Comparison of ENCODE assay signal across 1 cellular context in genomic region chr12:9389796-9390195, GRCh38.
TF ChIP-seq lines count a peak whose summit lies in the region.

No MANE protein-coding gene starts in this region.

TF ChIP-seq in K562, 482 proteins besides CTCF, POLR2A, EP300 and RAD21 (continued from another document):
- TF ChIP-seq, protein P1, sequence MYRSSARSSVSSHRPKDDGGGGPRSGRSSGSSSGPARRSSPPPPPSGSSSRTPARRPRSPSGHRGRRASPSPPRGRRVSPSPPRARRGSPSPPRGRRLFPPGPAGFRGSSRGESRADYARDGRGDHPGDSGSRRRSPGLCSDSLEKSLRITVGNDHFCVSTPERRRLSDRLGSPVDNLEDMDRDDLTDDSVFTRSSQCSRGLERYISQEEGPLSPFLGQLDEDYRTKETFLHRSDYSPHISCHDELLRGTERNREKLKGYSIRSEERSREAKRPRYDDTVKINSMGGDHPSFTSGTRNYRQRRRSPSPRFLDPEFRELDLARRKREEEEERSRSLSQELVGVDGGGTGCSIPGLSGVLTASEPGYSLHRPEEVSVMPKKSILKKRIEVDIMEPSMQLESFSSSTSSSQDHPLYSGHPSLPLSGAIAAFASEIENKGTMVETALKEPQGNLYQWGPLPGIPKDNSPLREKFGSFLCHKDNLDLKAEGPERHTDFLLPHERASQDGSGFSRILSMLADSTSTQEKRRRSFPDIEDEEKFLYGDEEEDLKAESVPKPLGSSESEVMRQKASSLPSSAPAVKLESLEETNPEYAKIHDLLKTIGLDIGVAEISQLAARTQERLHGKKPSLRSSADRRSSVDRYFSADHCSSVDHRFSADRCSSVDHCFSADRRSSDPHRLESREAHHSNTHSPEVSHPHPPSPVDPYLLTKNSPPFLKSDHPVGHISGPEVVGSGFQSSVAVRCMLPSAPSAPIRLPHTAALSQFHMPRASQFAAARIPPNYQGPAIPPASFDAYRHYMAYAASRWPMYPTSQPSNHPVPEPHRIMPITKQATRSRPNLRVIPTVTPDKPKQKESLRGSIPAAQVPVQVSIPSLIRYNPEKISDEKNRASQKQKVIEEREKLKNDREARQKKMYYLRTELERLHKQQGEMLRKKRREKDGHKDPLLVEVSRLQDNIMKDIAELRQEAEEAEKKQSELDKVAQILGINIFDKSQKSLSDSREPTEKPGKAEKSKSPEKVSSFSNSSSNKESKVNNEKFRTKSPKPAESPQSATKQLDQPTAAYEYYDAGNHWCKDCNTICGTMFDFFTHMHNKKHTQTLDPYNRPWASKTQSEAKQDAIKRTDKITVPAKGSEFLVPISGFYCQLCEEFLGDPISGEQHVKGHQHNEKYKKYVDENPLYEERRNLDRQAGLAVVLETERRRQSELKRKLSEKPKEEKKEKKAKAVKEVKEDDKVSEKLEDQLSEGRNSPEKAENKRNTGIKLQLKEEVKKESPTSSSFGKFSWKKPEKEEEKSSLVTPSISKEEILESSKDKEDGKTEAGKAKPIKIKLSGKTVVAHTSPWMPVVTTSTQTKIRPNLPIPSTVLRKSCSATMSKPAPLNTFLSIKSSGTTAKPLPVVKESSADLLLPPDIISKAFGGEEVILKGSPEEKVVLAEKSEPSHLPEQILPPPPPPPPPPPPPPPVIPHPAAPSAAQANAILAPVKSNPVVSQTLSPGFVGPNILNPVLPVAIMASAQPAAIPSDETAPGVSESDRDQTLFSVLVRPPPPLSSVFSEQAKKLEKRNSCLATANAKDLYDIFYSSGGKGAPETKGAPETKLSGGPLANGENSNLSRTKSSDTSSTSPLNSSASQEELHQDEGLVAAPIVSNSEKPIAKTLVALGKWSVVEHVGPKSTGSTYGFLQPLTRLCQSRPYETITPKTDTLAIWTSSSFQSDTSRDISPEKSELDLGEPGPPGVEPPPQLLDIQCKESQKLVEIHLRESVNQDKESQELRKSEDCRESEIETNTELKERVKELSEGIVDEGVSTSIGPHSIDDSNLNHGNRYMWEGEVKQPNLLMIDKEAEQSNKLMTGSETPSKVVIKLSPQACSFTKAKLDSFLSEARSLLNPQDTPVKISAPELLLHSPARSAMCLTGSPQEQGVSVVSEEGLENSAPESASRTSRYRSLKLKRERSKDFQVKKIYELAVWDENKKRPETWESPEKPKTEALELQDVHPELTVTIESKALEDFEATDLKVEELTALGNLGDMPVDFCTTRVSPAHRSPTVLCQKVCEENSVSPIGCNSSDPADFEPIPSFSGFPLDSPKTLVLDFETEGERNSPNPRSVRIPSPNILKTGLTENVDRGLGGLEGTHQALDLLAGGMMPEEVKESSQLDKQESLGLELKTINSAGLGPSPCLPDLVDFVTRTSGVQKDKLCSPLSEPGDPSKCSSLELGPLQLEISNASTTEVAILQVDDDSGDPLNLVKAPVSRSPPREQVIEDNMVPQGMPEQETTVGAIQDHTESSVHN (IDR thresholded peaks at IDR 0.05; ENCODE audit: borderline replicate concordance in 1 of 2, low read depth in 1 of 2) = no peak
- TF ChIP-seq ZFP36 (IDR thresholded peaks at IDR 0.05; ENCODE audit: low read depth, low read length, partially characterized antibody) = no peak
- no peak for TF ChIP-seq ZKSCAN1 (IDR thresholded peaks at IDR 0.05; ENCODE audit: low read depth, low read length)
- no peak for TF ChIP-seq ZNF212 (CRISPR knock-in tag; IDR thresholded peaks at IDR 0.05)
- no peak for TF ChIP-seq HSF4 (CRISPR knock-in tag; IDR thresholded peaks at IDR 0.05; ENCODE audit: borderline replicate concordance)
- TF ChIP-seq RBM17 (IDR thresholded peaks at IDR 0.05; ENCODE audit: borderline replicate concordance, low read depth, low read length) = no peak
- no peak for TF ChIP-seq ZNF384 (IDR thresholded peaks at IDR 0.05; ENCODE audit: low read depth, low read length)
